25 cellular contexts compared by ENCODE assay signal in genomic region chr2:158616480-158616879, GRCh38.
"Had no signal": no experiment of that assay in that cellular context is flagged by ENCODE, and none has a peak within 500 bp of the region (broad histone marks: within the 10 kb centered on the region; RNA-seq: fewer than 3 reads in every experiment).

No MANE protein-coding gene starts in this region.

- H3K27me3 ChIP-seq: cardiac muscle cell, Peyer's patch, SJSA1 had no signal

- H3K4me3 Mint-ChIP-seq: activated B cell treated with CpG ODN at 0.5 μM for 24 hours; activated CD4-positive, alpha-beta memory T cell treated with anti-CD3 and anti-CD28 coated beads for 36 hours; activated CD4-positive, alpha-beta T cell treated with anti-CD3 and anti-CD28 coated beads, Interleukin-2, amount 10 ng/mL, durations not matched to agents 7 days and 5 days; activated naive CD4-positive, alpha-beta T cell treated with anti-CD3 and anti-CD28 coated beads for 36 hours; activated naive CD8-positive, alpha-beta T cell; activated T-helper 17 cell treated with anti-CD3 and anti-CD28 coated beads, Interleukin-2, amount 50 U/mL, for 72 hours; brain; T-helper 1 cell treated with Interleukin-12 subunit alpha and Interleukin-12 subunit beta and Interleukin-4 antibody, amounts not matched to agents 30 μg/mL and 1 μg/mL, for 36 hours had no signal

- H3K36me3 ChIP-seq: cardiac muscle cell had no signal

- FAIRE-seq: TTC549 had no signal

- H3K27ac Mint-ChIP-seq: activated B cell treated with CpG ODN at 0.5 μM for 24 hours; activated CD4-positive, alpha-beta memory T cell treated with anti-CD3 and anti-CD28 coated beads for 36 hours; activated CD4-positive, alpha-beta T cell treated with anti-CD3 and anti-CD28 coated beads, Interleukin-2, amount 10 ng/mL, durations not matched to agents 7 days and 5 days; activated naive CD4-positive, alpha-beta T cell treated with anti-CD3 and anti-CD28 coated beads for 36 hours; activated naive CD8-positive, alpha-beta T cell; activated T-helper 17 cell treated with anti-CD3 and anti-CD28 coated beads, Interleukin-2, amount 50 U/mL, for 72 hours; brain; T-helper 1 cell treated with Interleukin-12 subunit alpha and Interleukin-12 subunit beta and Interleukin-4 antibody, amounts not matched to agents 30 μg/mL and 1 μg/mL, for 36 hours had no signal

- H3K9me3 Mint-ChIP-seq: activated B cell treated with CpG ODN at 0.5 μM for 24 hours; activated CD4-positive, alpha-beta memory T cell treated with anti-CD3 and anti-CD28 coated beads for 36 hours; activated CD4-positive, alpha-beta T cell treated with anti-CD3 and anti-CD28 coated beads, Interleukin-2, amount 10 ng/mL, durations not matched to agents 7 days and 5 days; activated naive CD4-positive, alpha-beta T cell treated with anti-CD3 and anti-CD28 coated beads for 36 hours; activated T-helper 17 cell treated with anti-CD3 and anti-CD28 coated beads, Interleukin-2, amount 50 U/mL, for 72 hours; brain; T-helper 1 cell treated with Interleukin-12 subunit alpha and Interleukin-12 subunit beta and Interleukin-4 antibody, amounts not matched to agents 30 μg/mL and 1 μg/mL, for 36 hours had no signal

- H3K27ac ChIP-seq: cardiac muscle cell, Peyer's patch, RWPE1, SJSA1 had no signal

- ATAC-seq: activated T-helper 17 cell treated with anti-CD3 and anti-CD28 coated beads, Interleukin-2, amount 50 U/mL, for 72 hours had no signal

- H3K4me1 Mint-ChIP-seq: activated B cell treated with CpG ODN at 0.5 μM for 24 hours; activated T-helper 17 cell treated with anti-CD3 and anti-CD28 coated beads, Interleukin-2, amount 50 U/mL, for 72 hours had no signal

- H3K4me3 ChIP-seq: cardiac muscle cell, Peyer's patch, SJSA1 had no signal

- H3K27me3 Mint-ChIP-seq: activated B cell treated with CpG ODN at 0.5 μM for 24 hours; activated CD4-positive, alpha-beta memory T cell treated with anti-CD3 and anti-CD28 coated beads for 36 hours; activated CD4-positive, alpha-beta T cell treated with anti-CD3 and anti-CD28 coated beads, Interleukin-2, amount 10 ng/mL, durations not matched to agents 7 days and 5 days; activated naive CD8-positive, alpha-beta T cell; activated T-helper 17 cell treated with anti-CD3 and anti-CD28 coated beads, Interleukin-2, amount 50 U/mL, for 72 hours; brain had no signal

- H3K9me3 ChIP-seq: Peyer's patch, SJSA1 had no signal

- DNase-seq: activated B cell treated with CpG ODN at 0.5 μM for 24 hours; activated CD4-positive, alpha-beta memory T cell treated with anti-CD3 and anti-CD28 coated beads for 36 hours; activated CD4-positive, alpha-beta T cell treated with anti-CD3 and anti-CD28 coated beads for 1 hour; activated CD4-positive, alpha-beta T cell treated with anti-CD3 and anti-CD28 coated beads, Interleukin-2, amount 10 ng/mL, durations not matched to agents 7 days and 5 days; activated gamma-delta T cell; activated naive CD4-positive, alpha-beta T cell treated with anti-CD3 and anti-CD28 coated beads for 36 hours; activated T-cell treated with anti-CD3 and anti-CD28 coated beads for 4 hours; activated T-cell treated with anti-CD3 and anti-CD28 coated beads, Interleukin-2, amount 50 U/mL, for 48 hours; amygdala; Karpas-422; MM.1S; NCI-H1048; NCI-H1930; NCI-H524; Peyer's patch; SHP77; T-helper 9 cell had no signal

- H3K4me1 ChIP-seq: Peyer's patch had no signal
